1 cellular context compared by ENCODE assay signal in the genomic region with DNA sequence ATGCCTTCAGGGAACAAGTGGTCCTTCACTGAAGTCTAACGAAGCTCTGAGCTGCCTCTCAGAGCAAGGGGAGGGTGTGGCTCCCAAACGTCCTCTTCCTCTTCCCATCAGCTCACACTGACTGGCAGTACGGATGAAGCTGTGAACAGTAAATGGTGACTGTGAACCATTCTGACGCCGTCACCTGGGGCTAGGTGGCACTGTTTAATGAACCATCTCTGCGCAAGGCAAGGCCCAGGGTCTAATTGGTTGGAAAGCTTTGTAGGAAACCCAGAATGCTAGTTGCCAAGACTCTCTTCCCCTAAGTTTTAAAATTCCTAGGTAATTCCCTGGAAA.
TF ChIP-seq lines count a peak whose summit lies in the region.

No MANE protein-coding gene starts in this region.

TF ChIP-seq in HCT116, 20 proteins besides CTCF, POLR2A, EP300 and RAD21 (continued from another document):
- TF ChIP-seq YY1 (IDR thresholded peaks at IDR 0.05; ENCODE audit: extremely low read depth, insufficient replicate concordance, low read depth, low read length) (no peak), CEBPB (IDR thresholded peaks at IDR 0.05; ENCODE audit: low read depth) (no peak), JUND (IDR thresholded peaks at IDR 0.05) (no peak), ELF1 (IDR thresholded peaks at IDR 0.05; ENCODE audit: borderline replicate concordance, low read depth) (no peak), POLR2AphosphoS5 (IDR thresholded peaks at IDR 0.05; ENCODE audit: low read depth, low read length) (no peak), ZNF274 (IDR thresholded peaks at IDR 0.05; ENCODE audit: low read depth, low read length) (no peak), FOSL1 (IDR thresholded peaks at IDR 0.05; ENCODE audit: low read depth) (no peak), SIN3A (IDR thresholded peaks at IDR 0.05; ENCODE audit: low read depth) (no peak), EGR1 (IDR thresholded peaks at IDR 0.05; ENCODE audit: low read depth) (no peak), TCF7L2 (IDR thresholded peaks at IDR 0.05; ENCODE audit: borderline replicate concordance, extremely low read depth, insufficient read depth, insufficient read length) (no peak), EZH2phosphoT487 (IDR thresholded peaks at IDR 0.05; ENCODE audit: borderline replicate concordance) (no peak)
